In genomic region chr4:38009421-38009820, GRCh38 we compare ENCODE assay signal across 20 cellular contexts.
DNase-seq lines count a peak whose midpoint lies in the region; ATAC-seq, FAIRE-seq and TF ChIP-seq lines count a peak whose summit lies in the region.
"Had no signal": no experiment of that assay in that cellular context is flagged by ENCODE, and none has a peak within 500 bp of the region (broad histone marks: within the 10 kb centered on the region; RNA-seq: fewer than 3 reads in every experiment).

No MANE protein-coding gene starts in this region.

- H3K27ac ChIP-seq in cingulate gyrus (ENCODE audit: low read depth, low read length) (peak overlapping the region; percentile 7), tibial artery (peak overlapping the region; percentile 73 to 75)
- H3K27ac ChIP-seq: BLaER1 treated with 17β-estradiol and CSF1 and Interleukin-3, amounts not matched to agents 10 nM and 100 nM had no signal

- no peak for TF ChIP-seq CTCF in tibial artery (IDR thresholded peaks at IDR 0.05)

- ATAC-seq in HG03280 (IDR thresholded peaks at IDR 0.05; ENCODE audit: unreplicated experiment): no peak
- no peak for ATAC-seq in HG03521 (IDR thresholded peaks at IDR 0.05; ENCODE audit: unreplicated experiment)
- ATAC-seq: CD8-positive, alpha-beta T cell; HepG2; PC-3 had no signal

- DNase-seq in COLO829 (ENCODE audit: low spot score) (peak; percentile 5), tibial artery (no peak), SW 1271 (lab: John Stamatoyannopoulos, UW) (no peak)
- DNase-seq: CD8-positive, alpha-beta T cell; KG1; NCI-H1105 treated with DMSO at 0.1 percent for 48 hours; NCI-H1694; NCI-H2081 treated with DMSO at 0.1 percent for 48 hours; NCI-H510A treated with DMSO at 0.1 percent for 48 hours; NCI-H774; PC-3; RPMI8226; SHP77 treated with DMSO at 0.1 percent for 48 hours had no signal

- H3K27me3 ChIP-seq in tibial artery: no peaks in the 10 kb centered on the region
- H3K27me3 ChIP-seq: BLaER1 treated with 17β-estradiol and CSF1 and Interleukin-3, amounts not matched to agents 10 nM and 100 nM had no signal

- H3K36me3 ChIP-seq in tibial artery: peaks cover 0 to 2% (median 2%) of the 10 kb centered on the region in 3 donors

- intact Hi-C loops in tibial artery (cut with DNase I; ENCODE audit: low total_unique reads): no loop called here

- H3K9me3 ChIP-seq in tibial artery: no peaks in the 10 kb centered on the region
- H3K9me3 ChIP-seq: BLaER1 treated with 17β-estradiol and CSF1 and Interleukin-3, amounts not matched to agents 10 nM and 100 nM had no signal

- peaks cover 0 to 93% (median 45%) of the 10 kb centered on the region in 4 donors for H3K4me1 ChIP-seq in tibial artery

- no peak overlapping the region for H3K4me3 ChIP-seq in tibial artery
- H3K4me3 ChIP-seq: BLaER1 treated with 17β-estradiol and CSF1 and Interleukin-3, amounts not matched to agents 10 nM and 100 nM had no signal

- peak; percentile 9 for FAIRE-seq in islet of Langerhans (lab: Jason Lieb, UNC)
- FAIRE-seq: H1, HepG2 had no signal
